In the genomic region with DNA sequence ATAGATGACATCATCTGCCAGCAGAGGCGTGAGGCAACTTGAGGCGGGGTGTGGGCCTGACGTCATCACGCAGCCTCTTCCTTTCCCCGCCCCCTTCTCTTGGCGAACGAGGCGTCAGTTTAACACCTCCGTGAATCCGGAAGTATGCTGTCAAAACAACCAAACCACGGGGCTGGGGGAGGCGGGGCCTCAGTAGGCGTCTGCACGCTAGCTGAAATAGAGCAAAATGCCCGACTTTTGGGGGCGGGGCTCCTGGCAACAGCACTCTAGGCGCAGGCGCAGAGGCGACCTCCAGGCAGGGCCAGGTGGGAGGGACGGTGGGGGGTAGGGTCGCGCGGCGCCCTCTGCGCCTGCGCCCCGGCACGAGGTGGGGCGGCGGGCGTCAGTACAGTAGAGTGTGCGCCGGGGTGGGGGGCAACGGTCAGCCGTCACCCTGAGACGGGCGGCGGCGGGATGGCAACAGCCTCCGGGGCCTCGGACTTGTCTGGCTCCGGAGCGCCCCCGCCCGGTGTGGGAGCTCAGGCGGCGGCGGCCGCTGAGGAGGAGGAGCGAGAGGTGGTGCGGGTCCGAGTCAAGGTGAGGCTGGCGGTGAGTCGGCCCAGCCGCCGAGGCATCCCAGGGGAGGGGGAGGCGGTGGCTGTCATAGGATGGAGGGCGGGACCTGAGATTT, we compare ENCODE assay signal across 8 cellular contexts. TPM values are rescaled to one million over a fixed set of nuclear protein-coding genes. Genes with fewer than 3 reads are reported as not detected.
A peak's percentile ranks its signal among the peaks of the same experiment; 100 is the strongest.
DNase-seq lines count a peak whose midpoint lies in the region; ATAC-seq, FAIRE-seq and TF ChIP-seq lines count a peak whose summit lies in the region.

A gene with protein sequence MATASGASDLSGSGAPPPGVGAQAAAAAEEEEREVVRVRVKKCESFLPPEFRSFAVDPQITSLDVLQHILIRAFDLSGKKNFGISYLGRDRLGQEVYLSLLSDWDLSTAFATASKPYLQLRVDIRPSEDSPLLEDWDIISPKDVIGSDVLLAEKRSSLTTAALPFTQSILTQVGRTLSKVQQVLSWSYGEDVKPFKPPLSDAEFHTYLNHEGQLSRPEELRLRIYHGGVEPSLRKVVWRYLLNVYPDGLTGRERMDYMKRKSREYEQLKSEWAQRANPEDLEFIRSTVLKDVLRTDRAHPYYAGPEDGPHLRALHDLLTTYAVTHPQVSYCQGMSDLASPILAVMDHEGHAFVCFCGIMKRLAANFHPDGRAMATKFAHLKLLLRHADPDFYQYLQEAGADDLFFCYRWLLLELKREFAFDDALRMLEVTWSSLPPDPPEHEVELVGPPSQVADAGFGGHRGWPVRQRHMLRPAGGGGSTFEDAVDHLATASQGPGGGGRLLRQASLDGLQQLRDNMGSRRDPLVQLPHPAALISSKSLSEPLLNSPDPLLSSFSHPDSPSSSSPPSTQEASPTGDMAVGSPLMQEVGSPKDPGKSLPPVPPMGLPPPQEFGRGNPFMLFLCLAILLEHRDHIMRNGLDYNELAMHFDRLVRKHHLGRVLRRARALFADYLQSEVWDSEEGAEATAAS (plus strand): TSS at position 370 of the 670 bp plus-strand sequence. CDS start 84 bp downstream, at position 454.

- CTCF ChIA-PET in BJ (lab: Yijun Ruan, JAX), result interaction anchor here (0.7 to 1.5 kb wide), 6 partner anchors 9 to 42 kb away, joined by 3 to 8 read pairs (median 3); no protein-coding TSS in a partner anchor

- H3K27ac ChIP-seq in coronary artery, result peak within 1 kb of the TSS; percentile 74 to 93

- ATAC-seq in HG03460 (IDR thresholded peaks at IDR 0.05; ENCODE audit: unreplicated experiment) (peak; percentile 72), left colon (peak; percentile 91)

- H3K36me3 Mint-ChIP-seq in activated CD4-positive, alpha-beta T cell treated with anti-CD3 and anti-CD28 coated beads, Interleukin-2, amount 10 ng/mL, durations not matched to agents 24 days and 14 days (ENCODE audit: low read depth), result peaks cover 15% of the 10 kb centered on the region

- peak; percentile 98 for FAIRE-seq in GM19239 (lab: Jason Lieb, UNC)

- peak; percentile 45 for TF ChIP-seq CTCF in BJ (IDR thresholded peaks at IDR 0.05; ENCODE audit: insufficient read depth, low read depth, low read length)
- TF ChIP-seq CTCF in coronary artery (IDR thresholded peaks at IDR 0.05), result no peak

- H3K36me3 ChIP-seq in BJ (ENCODE audit: control insufficient read depth, insufficient read depth, low read length), result no peaks in the 10 kb centered on the region

- H3K27me3 Mint-ChIP-seq in activated CD4-positive, alpha-beta T cell treated with anti-CD3 and anti-CD28 coated beads, Interleukin-2, amount 10 ng/mL, durations not matched to agents 24 days and 14 days, result no peaks in the 10 kb centered on the region

- H3K4me3 Mint-ChIP-seq in activated CD4-positive, alpha-beta T cell treated with anti-CD3 and anti-CD28 coated beads, Interleukin-2, amount 10 ng/mL, durations not matched to agents 24 days and 14 days, result peak within 1 kb of the TSS; percentile 88

- no peaks in the 10 kb centered on the region for H3K27me3 ChIP-seq in BJ (ENCODE audit: control insufficient read depth, insufficient read depth, low read length)

- POLR2A ChIA-PET in BJ (lab: Charles Lee), result no interaction called here

- DNase-seq in BJ (ENCODE audit: low read depth), result peak; percentile 82
- DNase-seq in GM19239 (ENCODE audit: insufficient read length, low spot score), result peak; percentile 62
- peak; percentile 95 to 98 for DNase-seq in NCI-H526 (lab: John Stamatoyannopoulos, UW)
- peak; percentile 98 for DNase-seq in activated CD4-positive, alpha-beta T cell treated with anti-CD3 and anti-CD28 coated beads, Interleukin-2, amount 10 ng/mL, durations not matched to agents 24 days and 14 days
- DNase-seq in coronary artery (ENCODE audit: low spot score), result peak; percentile 96
- peak; percentile 98 for DNase-seq in left colon
- peak; percentile 98 for DNase-seq in stimulated activated CD4-positive, alpha-beta T cell treated with anti-CD3 and anti-CD28 coated beads, Interleukin-1b, Interleukin-23, amount 100 ng/mL, for 48 hours

- H3K4me3 ChIP-seq in BJ (ENCODE audit: low read depth, low read length) (peak within 1 kb of the TSS; percentile 84), coronary artery (peak within 1 kb of the TSS; percentile 82)

- H3K27ac Mint-ChIP-seq in activated CD4-positive, alpha-beta T cell treated with anti-CD3 and anti-CD28 coated beads, Interleukin-2, amount 10 ng/mL, durations not matched to agents 24 days and 14 days, result peak within 1 kb of the TSS; percentile 96

- intact Hi-C loops in activated CD4-positive, alpha-beta T cell treated with anti-CD3 and anti-CD28 coated beads, Interleukin-2, amount 10 ng/mL, durations not matched to agents 24 days and 14 days (cut with micrococcal nuclease), result loop anchor here (1.0 kb wide), 3 partner anchors 18 to 63 kb away; a partner anchor contains a TSS
- intact Hi-C loops in left colon (cut with DNase I, micrococcal nuclease), result no loop called here

- H3K9me3 Mint-ChIP-seq in activated CD4-positive, alpha-beta T cell treated with anti-CD3 and anti-CD28 coated beads, Interleukin-2, amount 10 ng/mL, durations not matched to agents 24 days and 14 days, result no peaks in the 10 kb centered on the region

- H3K4me1 Mint-ChIP-seq in activated CD4-positive, alpha-beta T cell treated with anti-CD3 and anti-CD28 coated beads, Interleukin-2, amount 10 ng/mL, durations not matched to agents 24 days and 14 days, result peaks cover 17% of the 10 kb centered on the region

RNA-seq across cellular contexts. Expression of the gene that starts here (rescaled TPM):
- polyA plus RNA-seq in BJ (2011; rRNA removed), result 10.6 and 17.8 TPM in 2 replicates
- 9.5 and 11.1 TPM in 2 replicates for polyA minus RNA-seq in BJ (2011; rRNA and poly(A)+ RNA removed)
- 14.0 and 15.9 TPM in 2 replicates for total RNA-seq in activated CD4-positive, alpha-beta T cell treated with anti-CD3 and anti-CD28 coated beads, Interleukin-2, amount 10 ng/mL, durations not matched to agents 24 days and 14 days
- 10 to 100 TPM; 11.6 to 15.7 TPM for total RNA-seq in left colon

Comparison
In these comparisons a context has a peak if more than half of its experiments do, and no peak if none do; other contexts are left out.
1. Peak in every context shown above with its lines: DNase-seq, ATAC-seq, H3K4me3 ChIP-seq and H3K27ac ChIP-seq.